Comparison of ENCODE assay signal across 8 cellular contexts in genomic region chr15:43440721-43441281, GRCh38. TPM values are rescaled to one million over a fixed set of nuclear protein-coding genes. Genes with fewer than 3 reads are reported as not detected.
A peak's percentile ranks its signal among the peaks of the same experiment; 100 is the strongest.
DNase-seq lines count a peak whose midpoint lies in the region; ATAC-seq, FAIRE-seq and TF ChIP-seq lines count a peak whose summit lies in the region.

No MANE protein-coding gene starts in this region.

- no peak overlapping the region for H2AFZ ChIP-seq in neural progenitor cell (replicated peaks)

- H3K4me3 Mint-ChIP-seq in activated T-cell treated with anti-CD3 and anti-CD28 coated beads, Interleukin-2, amount 50 U/mL, for 4 hours, result no peak overlapping the region
- H3K4me3 Mint-ChIP-seq in neural progenitor cell, result no peak overlapping the region

- DNase-seq in DMS53 treated with DMSO at 0.1 percent for 48 hours (lab: John Stamatoyannopoulos, UW; ENCODE audit: unreplicated experiment), result peak; percentile 57
- peak; percentile 6 for DNase-seq in HEK293T (ENCODE audit: extremely low spot score)
- peak; percentile 60 for DNase-seq in NCI-H2227 treated with DMSO at 0.1 percent for 48 hours (lab: John Stamatoyannopoulos, UW)
- no peak for DNase-seq in activated T-cell treated with anti-CD3 and anti-CD28 coated beads, Interleukin-2, amount 50 U/mL, for 4 hours
- peak; percentile 99 for DNase-seq in fibroblast of the aortic adventitia (ENCODE audit: low read depth)
- DNase-seq in neural progenitor cell (ENCODE audit: low spot score), result peak; percentile 25
- DNase-seq in urothelium cell line (ENCODE audit: low spot score), result peak; percentile 85

- no peak overlapping the region for H3K9ac ChIP-seq in neural progenitor cell

- FAIRE-seq in urothelium cell line (lab: Jason Lieb, UNC), result peak; percentile 65

- H3K27ac Mint-ChIP-seq in neural progenitor cell, result peak overlapping the region; percentile 94

- no peaks in the 10 kb centered on the region for H3K79me2 ChIP-seq in neural progenitor cell (ENCODE audit: low read depth)

- peaks cover 23% of the 10 kb centered on the region for H3K36me3 Mint-ChIP-seq in activated T-cell treated with anti-CD3 and anti-CD28 coated beads, Interleukin-2, amount 50 U/mL, for 4 hours (ENCODE audit: insufficient read depth)
- H3K36me3 Mint-ChIP-seq in neural progenitor cell, result peaks cover 26% of the 10 kb centered on the region

- H3K36me3 ChIP-seq in neural progenitor cell, result peaks cover 6% of the 10 kb centered on the region

- H3K4me3 ChIP-seq in fibroblast of the aortic adventitia (ENCODE audit: low read depth, low read length) (no peak overlapping the region), neural progenitor cell (no peak overlapping the region)

- peak overlapping the region; percentile 57 for H3K27ac ChIP-seq in neural progenitor cell

- no peak overlapping the region for H3K4me2 ChIP-seq in neural progenitor cell

- peaks cover 5% of the 10 kb centered on the region for H3K4me1 ChIP-seq in neural progenitor cell

- POLR2A ChIA-PET in HEK293T (lab: Yijun Ruan, JAX), result interaction anchor here (0.6 to 1.5 kb wide), 3 partner anchors 68 to 336 kb away, joined by 3 to 12 read pairs (median 4); partner anchors contain the start of gene ELL3

- peaks cover 6% of the 10 kb centered on the region for H3F3A ChIP-seq in neural progenitor cell (ENCODE audit: low read depth)

- CTCF ChIA-PET in HEK293T (lab: Yijun Ruan, JAX), result interaction anchor here (0.5 to 2.2 kb wide), 6 partner anchors 32 to 359 kb away, joined by 3 to 7 read pairs (median 4); no protein-coding TSS in a partner anchor

- no peaks in the 10 kb centered on the region for H3K27me3 ChIP-seq in neural progenitor cell

- TF ChIP-seq CTCF in fibroblast of the aortic adventitia (IDR thresholded peaks at IDR 0.05; ENCODE audit: insufficient read depth, low read length) (peak; percentile 55), neural progenitor cell (IDR thresholded peaks at IDR 0.05) (peak; percentile 10)

- H3K9me3 ChIP-seq in neural progenitor cell (ENCODE audit: low read depth), result no peaks in the 10 kb centered on the region

- H3K9me3 Mint-ChIP-seq in activated T-cell treated with anti-CD3 and anti-CD28 coated beads, Interleukin-2, amount 50 U/mL, for 4 hours, result no peaks in the 10 kb centered on the region
- no peaks in the 10 kb centered on the region for H3K9me3 Mint-ChIP-seq in neural progenitor cell

- peak; percentile 94 to 96 for ATAC-seq in activated T-cell treated with anti-CD3 and anti-CD28 coated beads, Interleukin-2, amount 50 U/mL, for 4 hours
- no peak for ATAC-seq in GM21529 (IDR thresholded peaks at IDR 0.05; ENCODE audit: unreplicated experiment)

- no peaks in the 10 kb centered on the region for H3K27me3 Mint-ChIP-seq in activated T-cell treated with anti-CD3 and anti-CD28 coated beads, Interleukin-2, amount 50 U/mL, for 4 hours (ENCODE audit: low read depth)
- no peaks in the 10 kb centered on the region for H3K27me3 Mint-ChIP-seq in neural progenitor cell (ENCODE audit: insufficient read depth, low read depth)

- H4K20me1 ChIP-seq in neural progenitor cell (ENCODE audit: low read depth), result no peaks in the 10 kb centered on the region

- H3K4me1 Mint-ChIP-seq in activated T-cell treated with anti-CD3 and anti-CD28 coated beads, Interleukin-2, amount 50 U/mL, for 4 hours (ENCODE audit: low read depth), result peaks cover 6% of the 10 kb centered on the region
- peaks cover 16% of the 10 kb centered on the region for H3K4me1 Mint-ChIP-seq in neural progenitor cell

TF ChIP-seq in HEK293T, 16 proteins besides CTCF, POLR2A, EP300 and RAD21:
- TF ChIP-seq HDGF (IDR thresholded peaks at IDR 0.05; ENCODE audit: borderline replicate concordance) (no peak), LEF1 (IDR thresholded peaks at IDR 0.05; ENCODE audit: borderline replicate concordance) (no peak), SP1 (IDR thresholded peaks at IDR 0.05) (no peak), ELF4 (IDR thresholded peaks at IDR 0.05) (no peak), ZNF384 (IDR thresholded peaks at IDR 0.05) (no peak), FOXK2 (IDR thresholded peaks at IDR 0.05) (no peak), TARDBP (IDR thresholded peaks at IDR 0.05) (no peak), PKNOX1 (IDR thresholded peaks at IDR 0.05) (no peak), FOXM1 (IDR thresholded peaks at IDR 0.05; ENCODE audit: borderline replicate concordance) (no peak)

RNA-seq across cellular contexts. Expression of gene TP53BP1, which starts 52.2 kb away (rescaled TPM):
- total RNA-seq in activated T-cell treated with anti-CD3 and anti-CD28 coated beads, Interleukin-2, amount 50 U/mL, for 4 hours, result 10 to 100 TPM; 30.5 to 36.1 (median 35.3) TPM
- total RNA-seq in fibroblast of the aortic adventitia (ENCODE audit: low replicate concordance) (71.9 and 106 TPM in 2 replicates), neural progenitor cell (ENCODE audit: low replicate concordance) (66.5 and 73.5 TPM in 2 replicates)
